8 cellular contexts compared by ENCODE assay signal in genomic region chr1:906532-907420, GRCh38. TPM values are rescaled to one million over a fixed set of nuclear protein-coding genes. Genes with fewer than 3 reads are reported as not detected.
DNase-seq lines count a peak whose midpoint lies in the region; ATAC-seq and TF ChIP-seq lines count a peak whose summit lies in the region.

No MANE protein-coding gene starts in this region.

- peaks cover 6% of the 10 kb centered on the region for H3K27me3 ChIP-seq in upper lobe of right lung

- DNase-seq in AML-193 (lab: John Stamatoyannopoulos, UW) (peak; percentile 79 to 82), HPDE6-E6E7 (ENCODE audit: extremely low spot score) (peak; percentile 45), islet precursor cell (peak; percentile 59), upper lobe of right lung (peak; percentile 75), COR-L47 (lab: John Stamatoyannopoulos, UW) (no peak)
- peak; percentile 58 for DNase-seq in activated CD8-positive, alpha-beta memory T cell treated with anti-CD3 and anti-CD28 coated beads, Interleukin-2, amount 50 U/mL, for 48 hours
- no peak for DNase-seq in stimulated activated CD4-positive, alpha-beta T cell treated with anti-CD3 and anti-CD28 coated beads, Interleukin-15, amount 100 ng/mL, for 24 hours

- peaks cover 15% of the 10 kb centered on the region for H3K4me1 ChIP-seq in upper lobe of right lung

- intact Hi-C loops in upper lobe of right lung (cut with DNase I), result loop anchor here (10.0 kb wide), 1 partner anchor 58 kb away; the partner anchor contains the start of genes KLHL17 and PLEKHN1

- no peaks in the 10 kb centered on the region for H3K36me3 ChIP-seq in upper lobe of right lung

- no peaks in the 10 kb centered on the region for H3K9me3 ChIP-seq in upper lobe of right lung

- H3K27ac ChIP-seq in upper lobe of right lung, result no peak overlapping the region

- TF ChIP-seq CTCF in upper lobe of right lung (IDR thresholded peaks at IDR 0.05), result no peak

- ATAC-seq in upper lobe of right lung, result peak; percentile 77
- ATAC-seq in GM18861 (IDR thresholded peaks at IDR 0.05; ENCODE audit: unreplicated experiment), result no peak

- H3K4me3 ChIP-seq in upper lobe of right lung, result no peak overlapping the region

RNA-seq across cellular contexts. Expression of gene SAMD11, which starts 16.9 kb away (rescaled TPM):
- total RNA-seq in upper lobe of right lung, result 6.0 TPM

RNA-seq across cellular contexts. Expression of gene NOC2L, which starts 52.3 kb away (rescaled TPM):
- total RNA-seq in upper lobe of right lung, result 54.5 TPM

RNA-seq across cellular contexts. Expression of gene KLHL17, which starts 53.6 kb away (rescaled TPM):
- 17.0 TPM for total RNA-seq in upper lobe of right lung

RNA-seq across cellular contexts. Expression of gene PLEKHN1, which starts 59.5 kb away (rescaled TPM):
- total RNA-seq in upper lobe of right lung, result 2.1 TPM

Comparison
In these comparisons a context has a peak if more than half of its experiments do, and no peak if none do; other contexts are left out.
1. DNase-seq: peak in AML-193 (2 of 2), HPDE6-E6E7 (single experiment), activated CD8-positive, alpha-beta memory T cell treated with anti-CD3 and anti-CD28 coated beads, Interleukin-2, amount 50 U/mL, for 48 hours (single experiment), islet precursor cell (single experiment) and upper lobe of right lung (single experiment); none in stimulated activated CD4-positive, alpha-beta T cell treated with anti-CD3 and anti-CD28 coated beads, Interleukin-15, amount 100 ng/mL, for 24 hours (single experiment) and COR-L47 (single experiment).